In genomic region chr19:12784871-12785430, GRCh38 we compare ENCODE assay signal across 8 cellular contexts. TPM values are rescaled to one million over a fixed set of nuclear protein-coding genes. Genes with fewer than 3 reads are reported as not detected.
DNase-seq lines count a peak whose midpoint lies in the region; ATAC-seq, FAIRE-seq and TF ChIP-seq lines count a peak whose summit lies in the region.

No MANE protein-coding gene starts in this region.

- POLR2A ChIA-PET in activated CD8-positive, alpha-beta T cell treated with anti-CD3 and anti-CD28 coated beads for 36 hours (lab: Charles Lee): interaction anchor here (1.4 kb wide), 1 partner anchor 11 kb away, joined by 7 read pairs; no protein-coding TSS in a partner anchor

- H3K4me3 Mint-ChIP-seq in activated CD8-positive, alpha-beta T cell treated with anti-CD3 and anti-CD28 coated beads for 36 hours: no peak overlapping the region
- no peak overlapping the region for H3K4me3 Mint-ChIP-seq in activated T-helper 2 cell treated with anti-CD3 and anti-CD28 coated beads, Interferon-gamma antibody, Interleukin-2, Interleukin-4, amounts not matched to agents 10 μg/mL and 5 μg/mL and 100 μg/mL, durations not matched to agents 14 hours and 24 hours and 36 hours (ENCODE audit: low read depth)

- H3K27me3 Mint-ChIP-seq in activated CD8-positive, alpha-beta T cell treated with anti-CD3 and anti-CD28 coated beads for 36 hours: no peaks in the 10 kb centered on the region
- no peaks in the 10 kb centered on the region for H3K27me3 Mint-ChIP-seq in activated T-helper 2 cell treated with anti-CD3 and anti-CD28 coated beads, Interferon-gamma antibody, Interleukin-2, Interleukin-4, amounts not matched to agents 10 μg/mL and 5 μg/mL and 100 μg/mL, durations not matched to agents 14 hours and 24 hours and 36 hours (ENCODE audit: low read depth)

- no peak for TF ChIP-seq CTCF in activated CD8-positive, alpha-beta T cell treated with anti-CD3 and anti-CD28 coated beads for 36 hours (IDR thresholded peaks at IDR 0.05)
- TF ChIP-seq CTCF in keratinocyte (optimal IDR thresholded peaks at IDR 0.05 in 1 of 3, IDR thresholded peaks at IDR 0.05 in 1 of 3, conservative IDR thresholded peaks at IDR 0.05 in 1 of 3; ENCODE audit: extremely low read depth in 1 of 3, insufficient read depth in 2 of 3, low read length in 3 of 3): no peak

- no peaks in the 10 kb centered on the region for H4K20me1 ChIP-seq in keratinocyte (ENCODE audit: control insufficient read depth, extremely low read depth, insufficient read depth, low read length)

- H3K9me1 ChIP-seq in keratinocyte (ENCODE audit: control insufficient read depth, extremely low read depth, insufficient read depth, low read length): no peaks in the 10 kb centered on the region

- H3K79me2 ChIP-seq in keratinocyte (ENCODE audit: control insufficient read depth, insufficient read depth, low read length): no peaks in the 10 kb centered on the region

- no peaks in the 10 kb centered on the region for H3K36me3 ChIP-seq in keratinocyte (ENCODE audit: control insufficient read depth in 2 of 2, extremely low read depth in 1 of 2, insufficient read depth in 2 of 2, low read length in 2 of 2)

- ATAC-seq in activated CD8-positive, alpha-beta T cell treated with anti-CD3 and anti-CD28 coated beads for 36 hours: no peak

- H3K27ac Mint-ChIP-seq in activated CD8-positive, alpha-beta T cell treated with anti-CD3 and anti-CD28 coated beads for 36 hours: no peak overlapping the region
- H3K27ac Mint-ChIP-seq in activated T-helper 2 cell treated with anti-CD3 and anti-CD28 coated beads, Interferon-gamma antibody, Interleukin-2, Interleukin-4, amounts not matched to agents 10 μg/mL and 5 μg/mL and 100 μg/mL, durations not matched to agents 14 hours and 24 hours and 36 hours: no peak overlapping the region

- CTCF ChIA-PET in activated CD8-positive, alpha-beta T cell treated with anti-CD3 and anti-CD28 coated beads for 36 hours (lab: Charles Lee): interaction anchor here (1.2 to 3.8 kb wide), 2 partner anchors 11 to 24 kb away, joined by 4 to 20 read pairs; no protein-coding TSS in a partner anchor

- peak overlapping the region; percentile 46 for H3K4me2 ChIP-seq in keratinocyte (ENCODE audit: control insufficient read depth, extremely low read depth, insufficient read depth, low read depth, low read length)

- FAIRE-seq in keratinocyte (lab: Jason Lieb, UNC): no peak

- H3K27me3 ChIP-seq in keratinocyte (ENCODE audit: control insufficient read depth, extremely low read depth, insufficient read depth, low read length): no peaks in the 10 kb centered on the region

- no peaks in the 10 kb centered on the region for H3K9me3 ChIP-seq in keratinocyte (ENCODE audit: control insufficient read depth, low read depth, low read length)

- H3K9ac ChIP-seq in keratinocyte (ENCODE audit: control insufficient read depth, extremely low read depth, insufficient read depth, low read length): peak overlapping the region; percentile 71

- peaks cover 29% of the 10 kb centered on the region for H3K4me1 Mint-ChIP-seq in activated CD8-positive, alpha-beta T cell treated with anti-CD3 and anti-CD28 coated beads for 36 hours (ENCODE audit: low read depth)
- peaks cover 20% of the 10 kb centered on the region for H3K4me1 Mint-ChIP-seq in activated T-helper 2 cell treated with anti-CD3 and anti-CD28 coated beads, Interferon-gamma antibody, Interleukin-2, Interleukin-4, amounts not matched to agents 10 μg/mL and 5 μg/mL and 100 μg/mL, durations not matched to agents 14 hours and 24 hours and 36 hours (ENCODE audit: low read depth)

- H3K4me3 ChIP-seq in keratinocyte (ENCODE audit: control insufficient read depth in 2 of 3, extremely low read depth in 1 of 3, insufficient read depth in 2 of 3, low read depth in 1 of 3, low read length in 3 of 3): no peak overlapping the region

- H2AFZ ChIP-seq in keratinocyte (ENCODE audit: control insufficient read depth, low read length): no peak overlapping the region

- H3K4me1 ChIP-seq in keratinocyte (ENCODE audit: control insufficient read depth, extremely low read depth, insufficient read depth, low read length): peaks cover 68% of the 10 kb centered on the region

- no peaks in the 10 kb centered on the region for H3K9me3 Mint-ChIP-seq in activated CD8-positive, alpha-beta T cell treated with anti-CD3 and anti-CD28 coated beads for 36 hours
- no peaks in the 10 kb centered on the region for H3K9me3 Mint-ChIP-seq in activated T-helper 2 cell treated with anti-CD3 and anti-CD28 coated beads, Interferon-gamma antibody, Interleukin-2, Interleukin-4, amounts not matched to agents 10 μg/mL and 5 μg/mL and 100 μg/mL, durations not matched to agents 14 hours and 24 hours and 36 hours

- peak; percentile 67 for DNase-seq in activated CD8-positive, alpha-beta memory T cell treated with anti-CD3 and anti-CD28 coated beads for 24 hours
- no peak for DNase-seq in activated CD8-positive, alpha-beta memory T cell treated with anti-CD3 and anti-CD28 coated beads, Interleukin-2, amount 50 U/mL, for 4 hours
- DNase-seq in activated CD8-positive, alpha-beta T cell treated with anti-CD3 and anti-CD28 coated beads for 36 hours: peak; percentile 63
- no peak for DNase-seq in keratinocyte (ENCODE audit: low read depth, low spot score)
- DNase-seq in stimulated activated CD4-positive, alpha-beta T cell treated with anti-CD3 and anti-CD28 coated beads, Interleukin-4, amount 100 ng/mL, for 4 hours: no peak
- no peak for DNase-seq in activated T-helper 2 cell treated with anti-CD3 and anti-CD28 coated beads, Interferon-gamma antibody, Interleukin-2, Interleukin-4, amounts not matched to agents 10 μg/mL and 5 μg/mL and 100 μg/mL, durations not matched to agents 14 hours and 24 hours and 36 hours (ENCODE audit: low spot score)
- no peak for DNase-seq in DMS114 treated with DMSO at 0.1 percent for 48 hours (lab: John Stamatoyannopoulos, UW; ENCODE audit: unreplicated experiment)

- H3K36me3 Mint-ChIP-seq in activated CD8-positive, alpha-beta T cell treated with anti-CD3 and anti-CD28 coated beads for 36 hours (ENCODE audit: low read depth): no peaks in the 10 kb centered on the region
- no peaks in the 10 kb centered on the region for H3K36me3 Mint-ChIP-seq in activated T-helper 2 cell treated with anti-CD3 and anti-CD28 coated beads, Interferon-gamma antibody, Interleukin-2, Interleukin-4, amounts not matched to agents 10 μg/mL and 5 μg/mL and 100 μg/mL, durations not matched to agents 14 hours and 24 hours and 36 hours (ENCODE audit: low read depth)

- intact Hi-C loops in activated CD8-positive, alpha-beta T cell treated with anti-CD3 and anti-CD28 coated beads for 36 hours (cut with micrococcal nuclease): no loop called here
- intact Hi-C loops in activated T-helper 2 cell treated with anti-CD3 and anti-CD28 coated beads, Interferon-gamma antibody, Interleukin-2, Interleukin-4, amounts not matched to agents 10 μg/mL and 5 μg/mL and 100 μg/mL, durations not matched to agents 14 hours and 24 hours and 36 hours (cut with micrococcal nuclease): no loop called here

- H3K27ac ChIP-seq in keratinocyte (ENCODE audit: control insufficient read depth, insufficient read depth, low read length): peak overlapping the region; percentile 81
- peak overlapping the region; percentile 97 for H3K27ac ChIP-seq in temporal lobe (ENCODE audit: low read depth, low read length)

- dilution Hi-C loops in keratinocyte (cut with MboI; ENCODE audit: extremely low pct_ligation_motif_present, low sequenced_read_pairs): no loop called here

RNA-seq across cellular contexts. Expression of gene JUNB, which starts 6.3 kb away (rescaled TPM):
- total RNA-seq in activated CD8-positive, alpha-beta T cell treated with anti-CD3 and anti-CD28 coated beads for 36 hours: 100 to 1,000 TPM; 292 to 299 TPM
- 34.9 to 85.1 TPM (median 40.8 TPM) in 3 replicates for polyA plus RNA-seq in keratinocyte
- polyA plus RNA-seq in keratinocyte (2011; ENCODE audit: low read depth): 87.3 TPM
- 13.1 and 47.4 TPM in 2 replicates for polyA plus RNA-seq in keratinocyte (2011; cell fraction: cytosol; rRNA removed)
- polyA plus RNA-seq in keratinocyte (2011; cell fraction: nucleus; rRNA removed): 62.8 and 88.1 TPM in 2 replicates
- polyA plus RNA-seq in keratinocyte (2012; ENCODE audit: low replicate concordance): 52.4 and 163 TPM in 2 replicates
- 11.0 to 22.5 TPM (median 12.4 TPM) in 3 replicates for polyA minus RNA-seq in keratinocyte
- polyA minus RNA-seq in keratinocyte (2011; cell fraction: cytosol; rRNA and poly(A)+ RNA removed): 133 TPM
- polyA minus RNA-seq in keratinocyte (2011; cell fraction: nucleus; rRNA and poly(A)+ RNA removed): 57.9 and 81.1 TPM in 2 replicates
- total RNA-seq in temporal lobe: 27.8 TPM
- total RNA-seq in activated T-helper 2 cell treated with anti-CD3 and anti-CD28 coated beads, Interferon-gamma antibody, Interleukin-2, Interleukin-4, amounts not matched to agents 10 μg/mL and 5 μg/mL and 100 μg/mL, durations not matched to agents 14 hours and 24 hours and 36 hours: 333 and 351 TPM in 2 replicates

RNA-seq across cellular contexts. Expression of gene HOOK2, which starts 9.6 kb away (rescaled TPM):
- 10 to 100 TPM; 17.3 to 18.4 TPM for total RNA-seq in activated CD8-positive, alpha-beta T cell treated with anti-CD3 and anti-CD28 coated beads for 36 hours
- 19.0 to 27.4 TPM (median 21.9 TPM) in 3 replicates for polyA plus RNA-seq in keratinocyte
- polyA plus RNA-seq in keratinocyte (2011; ENCODE audit: low read depth): 61.4 TPM
- polyA plus RNA-seq in keratinocyte (2011; cell fraction: cytosol; rRNA removed): 8.9 and 15.2 TPM in 2 replicates
- 98.6 and 127 TPM in 2 replicates for polyA plus RNA-seq in keratinocyte (2011; cell fraction: nucleus; rRNA removed)
- 31.3 and 34.6 TPM in 2 replicates for polyA plus RNA-seq in keratinocyte (2012; ENCODE audit: low replicate concordance)
- 13.1 to 23.2 TPM (median 16.5 TPM) in 3 replicates for polyA minus RNA-seq in keratinocyte
- 9.2 TPM for polyA minus RNA-seq in keratinocyte (2011; cell fraction: cytosol; rRNA and poly(A)+ RNA removed)
- polyA minus RNA-seq in keratinocyte (2011; cell fraction: nucleus; rRNA and poly(A)+ RNA removed): 14.9 and 26.8 TPM in 2 replicates
- total RNA-seq in temporal lobe: 18.9 TPM
- total RNA-seq in activated T-helper 2 cell treated with anti-CD3 and anti-CD28 coated beads, Interferon-gamma antibody, Interleukin-2, Interleukin-4, amounts not matched to agents 10 μg/mL and 5 μg/mL and 100 μg/mL, durations not matched to agents 14 hours and 24 hours and 36 hours: 18.3 and 25.1 TPM in 2 replicates

RNA-seq across cellular contexts. Expression of gene PRDX2, which starts 16.6 kb away (rescaled TPM):
- 100 to 1,000 TPM; 251 to 262 TPM for total RNA-seq in activated CD8-positive, alpha-beta T cell treated with anti-CD3 and anti-CD28 coated beads for 36 hours
- polyA plus RNA-seq in keratinocyte: 119 to 301 TPM (median 154 TPM) in 3 replicates
- 34.9 TPM for polyA plus RNA-seq in keratinocyte (2011; ENCODE audit: low read depth)
- polyA plus RNA-seq in keratinocyte (2011; cell fraction: cytosol; rRNA removed): 183 and 286 TPM in 2 replicates
- polyA plus RNA-seq in keratinocyte (2011; cell fraction: nucleus; rRNA removed): 144 and 162 TPM in 2 replicates
- 185 and 240 TPM in 2 replicates for polyA plus RNA-seq in keratinocyte (2012; ENCODE audit: low replicate concordance)
- 153 to 398 TPM (median 161 TPM) in 3 replicates for polyA minus RNA-seq in keratinocyte
- polyA minus RNA-seq in keratinocyte (2011; cell fraction: cytosol; rRNA and poly(A)+ RNA removed): 196 TPM
- 47.3 and 53.6 TPM in 2 replicates for polyA minus RNA-seq in keratinocyte (2011; cell fraction: nucleus; rRNA and poly(A)+ RNA removed)
- 235 TPM for total RNA-seq in temporal lobe
- total RNA-seq in activated T-helper 2 cell treated with anti-CD3 and anti-CD28 coated beads, Interferon-gamma antibody, Interleukin-2, Interleukin-4, amounts not matched to agents 10 μg/mL and 5 μg/mL and 100 μg/mL, durations not matched to agents 14 hours and 24 hours and 36 hours: 274 and 279 TPM in 2 replicates

RNA-seq across cellular contexts. Expression of gene THSD8, which starts 16.9 kb away (rescaled TPM):
- total RNA-seq in activated CD8-positive, alpha-beta T cell treated with anti-CD3 and anti-CD28 coated beads for 36 hours: 10 to 100 TPM; 31.1 to 36.2 TPM
- 0.41 to 6.6 TPM (median 2.9 TPM) in 3 replicates for polyA plus RNA-seq in keratinocyte
- not detected for polyA plus RNA-seq in keratinocyte (2011; ENCODE audit: low read depth)
- polyA plus RNA-seq in keratinocyte (2011; cell fraction: cytosol; rRNA removed): 2.9 and 4.9 TPM in 2 replicates
- polyA plus RNA-seq in keratinocyte (2011; cell fraction: nucleus; rRNA removed): 1.3 and 2.0 TPM in 2 replicates
- 2.6 and 8.7 TPM in 2 replicates for polyA plus RNA-seq in keratinocyte (2012; ENCODE audit: low replicate concordance)
- polyA minus RNA-seq in keratinocyte: 2.4 to 10.5 TPM (median 4.4 TPM) in 3 replicates
- polyA minus RNA-seq in keratinocyte (2011; cell fraction: cytosol; rRNA and poly(A)+ RNA removed): not detected
- polyA minus RNA-seq in keratinocyte (2011; cell fraction: nucleus; rRNA and poly(A)+ RNA removed): not detected in 2 replicates
- total RNA-seq in temporal lobe: 0.25 TPM
- 28.6 and 29.8 TPM in 2 replicates for total RNA-seq in activated T-helper 2 cell treated with anti-CD3 and anti-CD28 coated beads, Interferon-gamma antibody, Interleukin-2, Interleukin-4, amounts not matched to agents 10 μg/mL and 5 μg/mL and 100 μg/mL, durations not matched to agents 14 hours and 24 hours and 36 hours

RNA-seq across cellular contexts. Expression of gene RNASEH2A, which starts 21.4 kb away (rescaled TPM):
- total RNA-seq in activated CD8-positive, alpha-beta T cell treated with anti-CD3 and anti-CD28 coated beads for 36 hours: 10 to 100 TPM; 40.3 to 44.1 TPM
- 12.7 to 32.5 TPM (median 19.7 TPM) in 3 replicates for polyA plus RNA-seq in keratinocyte
- 7.9 TPM for polyA plus RNA-seq in keratinocyte (2011; ENCODE audit: low read depth)
- 6.9 and 11.9 TPM in 2 replicates for polyA plus RNA-seq in keratinocyte (2011; cell fraction: cytosol; rRNA removed)
- polyA plus RNA-seq in keratinocyte (2011; cell fraction: nucleus; rRNA removed): 9.2 and 9.7 TPM in 2 replicates
- 5.0 and 21.3 TPM in 2 replicates for polyA plus RNA-seq in keratinocyte (2012; ENCODE audit: low replicate concordance)
- 12.2 to 23.4 TPM (median 19.4 TPM) in 3 replicates for polyA minus RNA-seq in keratinocyte
- polyA minus RNA-seq in keratinocyte (2011; cell fraction: cytosol; rRNA and poly(A)+ RNA removed): 43.7 TPM
- 3.6 and 5.5 TPM in 2 replicates for polyA minus RNA-seq in keratinocyte (2011; cell fraction: nucleus; rRNA and poly(A)+ RNA removed)
- total RNA-seq in temporal lobe: 10.1 TPM
- total RNA-seq in activated T-helper 2 cell treated with anti-CD3 and anti-CD28 coated beads, Interferon-gamma antibody, Interleukin-2, Interleukin-4, amounts not matched to agents 10 μg/mL and 5 μg/mL and 100 μg/mL, durations not matched to agents 14 hours and 24 hours and 36 hours: 38.3 and 40.6 TPM in 2 replicates

Comparison
In these comparisons a context has a peak if more than half of its experiments do, and no peak if none do; other contexts are left out.
1. DNase-seq: peak in activated CD8-positive, alpha-beta memory T cell treated with anti-CD3 and anti-CD28 coated beads for 24 hours (single experiment) and activated CD8-positive, alpha-beta T cell treated with anti-CD3 and anti-CD28 coated beads for 36 hours (single experiment); none in activated CD8-positive, alpha-beta memory T cell treated with anti-CD3 and anti-CD28 coated beads, Interleukin-2, amount 50 U/mL, for 4 hours (single experiment), keratinocyte (single experiment), stimulated activated CD4-positive, alpha-beta T cell treated with anti-CD3 and anti-CD28 coated beads, Interleukin-4, amount 100 ng/mL, for 4 hours (0 of 2), activated T-helper 2 cell treated with anti-CD3 and anti-CD28 coated beads, Interferon-gamma antibody, Interleukin-2, Interleukin-4, amounts not matched to agents 10 μg/mL and 5 μg/mL and 100 μg/mL, durations not matched to agents 14 hours and 24 hours and 36 hours (single experiment) and DMS114 treated with DMSO at 0.1 percent for 48 hours (single experiment).
2. RNA of gene JUNB, which starts 6.3 kb away (total RNA-seq): 333 to 351 TPM in activated T-helper 2 cell treated with anti-CD3 and anti-CD28 coated beads, Interferon-gamma antibody, Interleukin-2, Interleukin-4, amounts not matched to agents 10 μg/mL and 5 μg/mL and 100 μg/mL, durations not matched to agents 14 hours and 24 hours and 36 hours and 292 to 299 TPM in activated CD8-positive, alpha-beta T cell treated with anti-CD3 and anti-CD28 coated beads for 36 hours; 27.8 TPM in temporal lobe (single experiment); every median in the first group is over 10 times any median in the second.